Comparison of ENCODE assay signal across 9 cellular contexts in genomic region chr1:160429702-160430535, GRCh38. TPM values are rescaled to one million over a fixed set of nuclear protein-coding genes. Genes with fewer than 3 reads are reported as not detected.
DNase-seq lines count a peak whose midpoint lies in the region; ATAC-seq and TF ChIP-seq lines count a peak whose summit lies in the region.
"Had no signal": no experiment of that assay in that cellular context is flagged by ENCODE, and none has a peak within 500 bp of the region (broad histone marks: within the 10 kb centered on the region; RNA-seq: fewer than 3 reads in every experiment).

No MANE protein-coding gene starts in this region.

- no peaks in the 10 kb centered on the region for H3K27me3 ChIP-seq in left lung

- no peak for TF ChIP-seq CTCF in GM10248 (IDR thresholded peaks at IDR 0.05; ENCODE audit: control extremely low read depth, extremely low read depth, low read depth, missing control alignments)
- TF ChIP-seq CTCF in left lung (IDR thresholded peaks at IDR 0.05) = no peak

- DNase-seq in GM10248 (ENCODE audit: extremely low spot score) (peak; percentile 64), germinal center (ENCODE audit: low spot score) (peak; percentile 32), cardiac septum (ENCODE audit: low spot score) (no peak), HK-2 (ENCODE audit: unreplicated experiment) (no peak), left lung (no peak)
- DNase-seq in stimulated activated CD4-positive, alpha-beta T cell treated with anti-CD3 and anti-CD28 coated beads, Interleukin-2, amount 100 ng/mL, for 48 hours = no peak
- DNase-seq: NCI-H69 had no signal

- H3K4me3 ChIP-seq in left lung = no peak overlapping the region

- POLR2A ChIA-PET in GM10248 (lab: Yijun Ruan, JAX) = interaction anchor here (1.1 to 1.7 kb wide), 3 partner anchors 22 to 119 kb away, joined by 3 to 5 read pairs (median 3); no protein-coding TSS in a partner anchor

- H3K4me1 ChIP-seq in left lung = peaks cover 5 to 21% of the 10 kb centered on the region in 2 donors

- H3K9me3 ChIP-seq in left lung = no peaks in the 10 kb centered on the region

- intact Hi-C loops in cardiac septum (cut with DNase I) (no loop called here), left lung (cut with DNase I) (loop anchor here in 1 of 2 donors (5.0 kb wide), 1 partner anchor 177 kb away; no protein-coding TSS in a partner anchor)

- ATAC-seq in GM21360 (IDR thresholded peaks at IDR 0.05; ENCODE audit: unreplicated experiment) = peak; percentile 41
- peak; percentile 41 for ATAC-seq in HG03558 (IDR thresholded peaks at IDR 0.05; ENCODE audit: extremely low read depth, unreplicated experiment)
- ATAC-seq in left lung = no peak

- CTCF ChIA-PET in GM10248 (lab: Yijun Ruan, JAX) = interaction anchor here (1.2 to 5.4 kb wide), 12 partner anchors 10 to 183 kb away, joined by 3 to 114 read pairs (median 6); no protein-coding TSS in a partner anchor

- H3K27ac ChIP-seq in left lung = peak overlapping the region in 1 of 2 donors; percentile 42

- peaks cover 0 to 5% of the 10 kb centered on the region in 2 donors for H3K36me3 ChIP-seq in left lung

RNA-seq across cellular contexts. Expression of gene VANGL2, which starts 29.6 kb away (rescaled TPM):
- total RNA-seq in cardiac septum (1.4 TPM), left lung (1 to 10 TPM; 2.7 to 5.5 TPM)

Comparison
In these comparisons a context has a peak if more than half of its experiments do, and no peak if none do; other contexts are left out.
1. DNase-seq: peak in GM10248 (single experiment) and germinal center (single experiment); none in stimulated activated CD4-positive, alpha-beta T cell treated with anti-CD3 and anti-CD28 coated beads, Interleukin-2, amount 100 ng/mL, for 48 hours (0 of 2), cardiac septum (single experiment), HK-2 (single experiment) and left lung (0 of 2).